ENCODE assay signal across 1 cellular context in genomic region chr5:170173227-170173626, GRCh38.
TF ChIP-seq lines count a peak whose summit lies in the region.

No MANE protein-coding gene starts in this region.

TF ChIP-seq in HCT116, 20 proteins besides CTCF, POLR2A, EP300 and RAD21 (continued from another document):
- no peak for TF ChIP-seq CEBPB (IDR thresholded peaks at IDR 0.05; ENCODE audit: low read depth)
- no peak for TF ChIP-seq SRF (IDR thresholded peaks at IDR 0.05; ENCODE audit: low read depth)
